In the genomic region with DNA sequence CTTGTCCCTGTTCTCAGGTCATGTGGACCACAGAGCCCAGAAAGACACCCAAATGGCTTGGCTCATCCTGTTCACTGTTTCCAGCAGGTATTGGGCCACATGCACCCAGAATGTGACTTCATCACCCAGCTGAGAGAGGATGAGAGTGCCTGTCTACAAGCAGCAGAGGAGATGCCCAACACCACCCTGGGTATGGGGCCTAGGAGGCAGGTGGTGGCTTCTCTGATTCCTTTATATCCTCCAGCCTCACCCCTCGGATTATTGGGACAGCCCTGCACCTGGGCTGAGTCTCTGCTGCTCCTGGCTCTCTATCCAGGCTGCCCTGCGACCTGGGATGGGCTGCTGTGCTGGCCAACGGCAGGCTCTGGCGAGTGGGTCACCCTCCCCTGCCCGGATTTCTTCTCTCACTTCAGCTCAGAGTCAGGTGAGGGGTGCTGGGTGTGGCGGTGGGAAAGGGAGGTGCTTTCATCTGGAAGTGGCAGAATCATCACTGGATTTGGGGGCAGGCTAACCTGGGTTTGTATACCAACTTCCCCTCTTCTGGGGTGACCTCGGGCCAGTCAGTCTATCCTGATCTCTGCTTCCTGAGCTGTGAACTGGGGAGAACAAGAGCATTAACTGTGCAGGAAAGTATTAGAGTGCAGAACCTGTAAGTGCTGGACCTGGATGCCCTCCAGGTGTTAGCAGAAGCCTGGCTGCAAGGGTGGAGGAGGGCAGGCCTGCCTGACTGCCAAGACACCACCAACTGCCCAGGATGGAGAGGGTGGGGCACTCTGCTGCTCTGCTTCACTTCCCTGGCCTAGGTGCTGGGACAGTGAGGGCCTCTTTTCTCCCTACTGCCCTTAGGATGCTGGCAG, we compare ENCODE assay signal across 2 cellular contexts.
TF ChIP-seq lines count a peak whose summit lies in the region.

No MANE protein-coding gene starts in this region.

TF ChIP-seq in SK-N-SH, 30 proteins besides CTCF, POLR2A, EP300 and RAD21 (continued from another document):
- TF ChIP-seq TEAD4 (IDR thresholded peaks at IDR 0.05; ENCODE audit: borderline replicate concordance, insufficient read depth) = no peak
- TF ChIP-seq FOXM1 (IDR thresholded peaks at IDR 0.05; ENCODE audit: low read depth) = no peak
- no peak for TF ChIP-seq YY1 (IDR thresholded peaks at IDR 0.05; ENCODE audit: low read depth)
- TF ChIP-seq, protein P1, sequence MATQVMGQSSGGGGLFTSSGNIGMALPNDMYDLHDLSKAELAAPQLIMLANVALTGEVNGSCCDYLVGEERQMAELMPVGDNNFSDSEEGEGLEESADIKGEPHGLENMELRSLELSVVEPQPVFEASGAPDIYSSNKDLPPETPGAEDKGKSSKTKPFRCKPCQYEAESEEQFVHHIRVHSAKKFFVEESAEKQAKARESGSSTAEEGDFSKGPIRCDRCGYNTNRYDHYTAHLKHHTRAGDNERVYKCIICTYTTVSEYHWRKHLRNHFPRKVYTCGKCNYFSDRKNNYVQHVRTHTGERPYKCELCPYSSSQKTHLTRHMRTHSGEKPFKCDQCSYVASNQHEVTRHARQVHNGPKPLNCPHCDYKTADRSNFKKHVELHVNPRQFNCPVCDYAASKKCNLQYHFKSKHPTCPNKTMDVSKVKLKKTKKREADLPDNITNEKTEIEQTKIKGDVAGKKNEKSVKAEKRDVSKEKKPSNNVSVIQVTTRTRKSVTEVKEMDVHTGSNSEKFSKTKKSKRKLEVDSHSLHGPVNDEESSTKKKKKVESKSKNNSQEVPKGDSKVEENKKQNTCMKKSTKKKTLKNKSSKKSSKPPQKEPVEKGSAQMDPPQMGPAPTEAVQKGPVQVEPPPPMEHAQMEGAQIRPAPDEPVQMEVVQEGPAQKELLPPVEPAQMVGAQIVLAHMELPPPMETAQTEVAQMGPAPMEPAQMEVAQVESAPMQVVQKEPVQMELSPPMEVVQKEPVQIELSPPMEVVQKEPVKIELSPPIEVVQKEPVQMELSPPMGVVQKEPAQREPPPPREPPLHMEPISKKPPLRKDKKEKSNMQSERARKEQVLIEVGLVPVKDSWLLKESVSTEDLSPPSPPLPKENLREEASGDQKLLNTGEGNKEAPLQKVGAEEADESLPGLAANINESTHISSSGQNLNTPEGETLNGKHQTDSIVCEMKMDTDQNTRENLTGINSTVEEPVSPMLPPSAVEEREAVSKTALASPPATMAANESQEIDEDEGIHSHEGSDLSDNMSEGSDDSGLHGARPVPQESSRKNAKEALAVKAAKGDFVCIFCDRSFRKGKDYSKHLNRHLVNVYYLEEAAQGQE (IDR thresholded peaks at IDR 0.05; ENCODE audit: low read depth, low read length) = no peak

TF ChIP-seq in SK-N-SH treated with all-trans-retinoic acid at 6 μM for 48 hours, 23 proteins besides CTCF, POLR2A, EP300 and RAD21 (continued from another document):
- TF ChIP-seq, protein P2, sequence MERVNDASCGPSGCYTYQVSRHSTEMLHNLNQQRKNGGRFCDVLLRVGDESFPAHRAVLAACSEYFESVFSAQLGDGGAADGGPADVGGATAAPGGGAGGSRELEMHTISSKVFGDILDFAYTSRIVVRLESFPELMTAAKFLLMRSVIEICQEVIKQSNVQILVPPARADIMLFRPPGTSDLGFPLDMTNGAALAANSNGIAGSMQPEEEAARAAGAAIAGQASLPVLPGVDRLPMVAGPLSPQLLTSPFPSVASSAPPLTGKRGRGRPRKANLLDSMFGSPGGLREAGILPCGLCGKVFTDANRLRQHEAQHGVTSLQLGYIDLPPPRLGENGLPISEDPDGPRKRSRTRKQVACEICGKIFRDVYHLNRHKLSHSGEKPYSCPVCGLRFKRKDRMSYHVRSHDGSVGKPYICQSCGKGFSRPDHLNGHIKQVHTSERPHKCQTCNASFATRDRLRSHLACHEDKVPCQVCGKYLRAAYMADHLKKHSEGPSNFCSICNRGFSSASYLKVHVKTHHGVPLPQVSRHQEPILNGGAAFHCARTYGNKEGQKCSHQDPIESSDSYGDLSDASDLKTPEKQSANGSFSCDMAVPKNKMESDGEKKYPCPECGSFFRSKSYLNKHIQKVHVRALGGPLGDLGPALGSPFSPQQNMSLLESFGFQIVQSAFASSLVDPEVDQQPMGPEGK (CRISPR knock-in tag; IDR thresholded peaks at IDR 0.05; ENCODE audit: borderline replicate concordance) = no peak
- TF ChIP-seq ZNF8 (CRISPR knock-in tag; IDR thresholded peaks at IDR 0.05) (no peak), GLIS3 (CRISPR knock-in tag; IDR thresholded peaks at IDR 0.05) (no peak), TCF4 (CRISPR knock-in tag; IDR thresholded peaks at IDR 0.05; ENCODE audit: borderline replicate concordance) (no peak)
- TF ChIP-seq, protein P3, sequence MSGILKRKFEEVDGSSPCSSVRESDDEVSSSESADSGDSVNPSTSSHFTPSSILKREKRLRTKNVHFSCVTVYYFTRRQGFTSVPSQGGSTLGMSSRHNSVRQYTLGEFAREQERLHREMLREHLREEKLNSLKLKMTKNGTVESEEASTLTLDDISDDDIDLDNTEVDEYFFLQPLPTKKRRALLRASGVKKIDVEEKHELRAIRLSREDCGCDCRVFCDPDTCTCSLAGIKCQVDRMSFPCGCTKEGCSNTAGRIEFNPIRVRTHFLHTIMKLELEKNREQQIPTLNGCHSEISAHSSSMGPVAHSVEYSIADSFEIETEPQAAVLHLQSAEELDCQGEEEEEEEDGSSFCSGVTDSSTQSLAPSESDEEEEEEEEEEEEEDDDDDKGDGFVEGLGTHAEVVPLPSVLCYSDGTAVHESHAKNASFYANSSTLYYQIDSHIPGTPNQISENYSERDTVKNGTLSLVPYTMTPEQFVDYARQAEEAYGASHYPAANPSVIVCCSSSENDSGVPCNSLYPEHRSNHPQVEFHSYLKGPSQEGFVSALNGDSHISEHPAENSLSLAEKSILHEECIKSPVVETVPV (CRISPR knock-in tag; IDR thresholded peaks at IDR 0.05) = no peak
